ENCODE assay signal across 22 cellular contexts in genomic region chr2:240628507-240629418, GRCh38. TPM values are rescaled to one million over a fixed set of nuclear protein-coding genes. Genes with fewer than 3 reads are reported as not detected.
DNase-seq lines count a peak whose midpoint lies in the region; ATAC-seq and TF ChIP-seq lines count a peak whose summit lies in the region.
"Had no signal": no experiment of that assay in that cellular context is flagged by ENCODE, and none has a peak within 500 bp of the region (broad histone marks: within the 10 kb centered on the region; RNA-seq: fewer than 3 reads in every experiment).

No MANE protein-coding gene starts in this region.

- no peak overlapping the region for H2AFZ ChIP-seq in neuronal stem cell (ENCODE audit: low read length)

- H3K27ac ChIP-seq in BLaER1 treated with 17β-estradiol and CSF1 and Interleukin-3, amounts not matched to agents 10 nM and 100 nM, result peak overlapping the region in 4 of 11 experiments; percentile 14 to 91 (median 87); a peak in 3 of 22 replicates
- H3K27ac ChIP-seq in neuronal stem cell (replicated peaks; ENCODE audit: low read length), result no peak overlapping the region
- H3K27ac ChIP-seq: C4-2B, foreskin keratinocyte, psoas muscle had no signal

- peak overlapping the region; percentile 68 for H2AK5ac ChIP-seq in neuronal stem cell (ENCODE audit: low read depth, low read length)

- peak overlapping the region in 3 of 11 experiments; percentile 9 to 24 (median 13); a peak in 1 of 22 replicates for H3K9ac ChIP-seq in BLaER1 treated with 17β-estradiol and CSF1 and Interleukin-3, amounts not matched to agents 10 nM and 100 nM
- H3K9ac ChIP-seq in neuronal stem cell (ENCODE audit: low read depth, low read length, poor library complexity), result no peak overlapping the region

- H4K8ac ChIP-seq in neuronal stem cell (ENCODE audit: low read depth, low read length), result peak overlapping the region; percentile 72

- POLR2A ChIA-PET in activated CD8-positive, alpha-beta T cell treated with anti-CD3 and anti-CD28 coated beads, Interleukin-2, amount 10 ng/mL, durations not matched to agents 7 days and 5 days (lab: Charles Lee), result no interaction called here

- H3K4me1 Mint-ChIP-seq in endothelial cell (ENCODE audit: unreplicated experiment), result no peaks in the 10 kb centered on the region
- H3K4me1 Mint-ChIP-seq in activated CD8-positive, alpha-beta T cell treated with anti-CD3 and anti-CD28 coated beads, Interleukin-2, amount 10 ng/mL, durations not matched to agents 7 days and 5 days (ENCODE audit: low read depth), result peaks cover 39% of the 10 kb centered on the region
- H3K4me1 Mint-ChIP-seq: activated T-helper 17 cell treated with anti-CD3 and anti-CD28 coated beads, Interleukin-2, amount 50 U/mL, for 72 hours had no signal

- no peak for TF ChIP-seq CTCF in endothelial cell (IDR thresholded peaks at IDR 0.05; ENCODE audit: unreplicated experiment)

- CTCF ChIA-PET in activated CD8-positive, alpha-beta T cell treated with anti-CD3 and anti-CD28 coated beads, Interleukin-2, amount 10 ng/mL, durations not matched to agents 7 days and 5 days (lab: Charles Lee), result no interaction called here

- H4K91ac ChIP-seq in neuronal stem cell (ENCODE audit: low read depth, low read length, poor library complexity), result no peak overlapping the region

- peaks cover 3% of the 10 kb centered on the region for H3K79me1 ChIP-seq in neuronal stem cell (ENCODE audit: low read depth, low read length)

- peaks cover 7% of the 10 kb centered on the region for H3K36me3 Mint-ChIP-seq in endothelial cell (ENCODE audit: low read depth, unreplicated experiment)
- peaks cover 52% of the 10 kb centered on the region for H3K36me3 Mint-ChIP-seq in activated CD8-positive, alpha-beta T cell treated with anti-CD3 and anti-CD28 coated beads, Interleukin-2, amount 10 ng/mL, durations not matched to agents 7 days and 5 days (ENCODE audit: low read depth)

- H3K9me3 ChIP-seq in BLaER1 treated with 17β-estradiol and CSF1 and Interleukin-3, amounts not matched to agents 10 nM and 100 nM (replicated peaks in 1 of 11), result peaks cover 19 to 23% (median 22%) of the 10 kb centered on the region in 11 experiments
- H3K9me3 ChIP-seq in neuronal stem cell (replicated peaks in 1 of 2; ENCODE audit: control insufficient read depth in 2 of 2, insufficient read depth in 1 of 2, low read depth in 1 of 2, low read length in 2 of 2), result peaks cover 0 to 10% of the 10 kb centered on the region in 2 donors
- H3K9me3 ChIP-seq: psoas muscle had no signal

- no peak overlapping the region for H2BK12ac ChIP-seq in neuronal stem cell (ENCODE audit: low read length)

- no CpG with 5 or more reads among the region's 24 CpGs for WGBS in neuronal stem cell (ENCODE audit: extremely low coverage in 2 of 2, insufficient read length in 2 of 2, insufficient replicate concordance in 1 of 2), 2 donors

- H3K4me2 ChIP-seq in BLaER1 treated with 17β-estradiol and CSF1 and Interleukin-3, amounts not matched to agents 10 nM and 100 nM, result peak overlapping the region in 10 of 11 experiments; percentile 13 to 94 (median 79); a peak in 13 of 22 replicates
- H3K4me2 ChIP-seq in neuronal stem cell (ENCODE audit: insufficient read depth, low read length, poor library complexity, severe bottlenecking), result no peak overlapping the region

- H2BK15ac ChIP-seq in neuronal stem cell (ENCODE audit: low read length), result no peak overlapping the region

- peak overlapping the region; percentile 89 for H3K23ac ChIP-seq in neuronal stem cell (ENCODE audit: low read depth, low read length, poor library complexity)

- no peak overlapping the region for H3K27ac Mint-ChIP-seq in endothelial cell (ENCODE audit: unreplicated experiment)
- no peak overlapping the region for H3K27ac Mint-ChIP-seq in activated CD8-positive, alpha-beta T cell treated with anti-CD3 and anti-CD28 coated beads, Interleukin-2, amount 10 ng/mL, durations not matched to agents 7 days and 5 days
- H3K27ac Mint-ChIP-seq: activated CD4-positive, alpha-beta memory T cell treated with anti-CD3 and anti-CD28 coated beads, Interleukin-2, amount 10 ng/mL, durations not matched to agents 7 days and 5 days; activated T-helper 17 cell treated with anti-CD3 and anti-CD28 coated beads, Interleukin-2, amount 50 U/mL, for 72 hours; stimulated activated naive CD8-positive, alpha-beta T cell treated with anti-CD3 and anti-CD28 coated beads, Interleukin-15, Interleukin-2, amounts not matched to agents 100 ng/mL and 50 ng/mL, for 24 hours had no signal

- peaks cover 39 to 54% (median 49%) of the 10 kb centered on the region in 10 experiments for H3K4me1 ChIP-seq in BLaER1 treated with 17β-estradiol and CSF1 and Interleukin-3, amounts not matched to agents 10 nM and 100 nM
- peaks cover 10 to 13% of the 10 kb centered on the region in 2 donors for H3K4me1 ChIP-seq in neuronal stem cell (ENCODE audit: control insufficient read depth in 2 of 2, insufficient read depth in 1 of 2, low read depth in 1 of 2, low read length in 2 of 2)
- H3K4me1 ChIP-seq: foreskin keratinocyte, psoas muscle had no signal

- peak; percentile 39 to 52 for DNase-seq in SHP77 (lab: John Stamatoyannopoulos, UW)
- DNase-seq in SHP77 treated with DMSO at 0.1 percent for 48 hours (lab: John Stamatoyannopoulos, UW), result no peak
- DNase-seq in ecto neural progenitor cell (ENCODE audit: low spot score), result peak; percentile 49
- DNase-seq in neuronal stem cell (ENCODE audit: low spot score), result no peak
- no peak for DNase-seq in endothelial cell (ENCODE audit: low spot score)
- DNase-seq in activated CD8-positive, alpha-beta T cell treated with anti-CD3 and anti-CD28 coated beads, Interleukin-2, amount 10 ng/mL, durations not matched to agents 7 days and 5 days, result no peak
- DNase-seq in NCI-H2171 treated with DMSO at 0.1 percent for 48 hours (lab: John Stamatoyannopoulos, UW), result no peak
- DNase-seq: activated CD4-positive, alpha-beta memory T cell treated with anti-CD3 and anti-CD28 coated beads, Interleukin-2, amount 10 ng/mL, durations not matched to agents 7 days and 5 days; DMS53; foreskin keratinocyte; KG1; naive B cell; NCI-H1092; stimulated activated CD4-positive, alpha-beta T cell treated with anti-CD3 and anti-CD28 coated beads, Interleukin-15, amount 100 ng/mL, for 24 hours; SW 1271 had no signal

- H3K14ac ChIP-seq in neuronal stem cell (ENCODE audit: low read length), result peak overlapping the region; percentile 89

- H3K27me3 ChIP-seq in BLaER1 treated with 17β-estradiol and CSF1 and Interleukin-3, amounts not matched to agents 10 nM and 100 nM, result no peaks in the 10 kb centered on the region
- no peaks in the 10 kb centered on the region for H3K27me3 ChIP-seq in neuronal stem cell (ENCODE audit: control insufficient read depth in 3 of 3, insufficient read depth in 3 of 3, low read depth in 1 of 3, low read length in 3 of 3)
- H3K27me3 ChIP-seq: foreskin keratinocyte had no signal

- ATAC-seq in activated CD8-positive, alpha-beta T cell treated with anti-CD3 and anti-CD28 coated beads, Interleukin-2, amount 10 ng/mL, durations not matched to agents 7 days and 5 days, result no peak
- ATAC-seq: activated T-helper 17 cell treated with anti-CD3 and anti-CD28 coated beads, Interleukin-2, amount 50 U/mL, for 72 hours; foreskin keratinocyte; psoas muscle had no signal

- H3K36me3 ChIP-seq in BLaER1 treated with 17β-estradiol and CSF1 and Interleukin-3, amounts not matched to agents 10 nM and 100 nM, result peaks cover 0 to 9% (median 2%) of the 10 kb centered on the region in 11 experiments; a peak in 7 of 22 replicates
- H3K36me3 ChIP-seq in neuronal stem cell (replicated peaks in 1 of 2; ENCODE audit: control insufficient read depth in 2 of 2, insufficient read depth in 2 of 2, low read length in 2 of 2), result no peaks in the 10 kb centered on the region

- no peak overlapping the region for H2BK120ac ChIP-seq in neuronal stem cell (ENCODE audit: low read depth, low read length)

- H3K27me3 Mint-ChIP-seq in endothelial cell (ENCODE audit: unreplicated experiment), result peaks cover 5% of the 10 kb centered on the region
- H3K27me3 Mint-ChIP-seq in activated CD8-positive, alpha-beta T cell treated with anti-CD3 and anti-CD28 coated beads, Interleukin-2, amount 10 ng/mL, durations not matched to agents 7 days and 5 days (ENCODE audit: low read depth), result no peaks in the 10 kb centered on the region
- H3K27me3 Mint-ChIP-seq: activated CD4-positive, alpha-beta memory T cell treated with anti-CD3 and anti-CD28 coated beads, Interleukin-2, amount 10 ng/mL, durations not matched to agents 7 days and 5 days; activated T-helper 17 cell treated with anti-CD3 and anti-CD28 coated beads, Interleukin-2, amount 50 U/mL, for 72 hours; stimulated activated naive CD8-positive, alpha-beta T cell treated with anti-CD3 and anti-CD28 coated beads, Interleukin-15, Interleukin-2, amounts not matched to agents 100 ng/mL and 50 ng/mL, for 24 hours had no signal

- H3K4me3 Mint-ChIP-seq in endothelial cell (ENCODE audit: unreplicated experiment), result no peak overlapping the region
- H3K4me3 Mint-ChIP-seq in activated CD8-positive, alpha-beta T cell treated with anti-CD3 and anti-CD28 coated beads, Interleukin-2, amount 10 ng/mL, durations not matched to agents 7 days and 5 days, result no peak overlapping the region
- H3K4me3 Mint-ChIP-seq: activated CD4-positive, alpha-beta memory T cell treated with anti-CD3 and anti-CD28 coated beads, Interleukin-2, amount 10 ng/mL, durations not matched to agents 7 days and 5 days; activated T-helper 17 cell treated with anti-CD3 and anti-CD28 coated beads, Interleukin-2, amount 50 U/mL, for 72 hours; naive B cell; stimulated activated naive CD8-positive, alpha-beta T cell treated with anti-CD3 and anti-CD28 coated beads, Interleukin-15, Interleukin-2, amounts not matched to agents 100 ng/mL and 50 ng/mL, for 24 hours had no signal

- H3K18ac ChIP-seq in neuronal stem cell (ENCODE audit: low read length), result peak overlapping the region; percentile 64

- peak overlapping the region; percentile 11 for H2BK5ac ChIP-seq in neuronal stem cell (ENCODE audit: low read length)

- no peak overlapping the region for H3K4me3 ChIP-seq in BLaER1 treated with 17β-estradiol and CSF1 and Interleukin-3, amounts not matched to agents 10 nM and 100 nM
- no peak overlapping the region for H3K4me3 ChIP-seq in neuronal stem cell (ENCODE audit: low read length in 2 of 2)
- H3K4me3 ChIP-seq: lung, psoas muscle had no signal

- H3K9me3 Mint-ChIP-seq in endothelial cell (ENCODE audit: unreplicated experiment), result peaks cover 12% of the 10 kb centered on the region
- H3K9me3 Mint-ChIP-seq in activated CD8-positive, alpha-beta T cell treated with anti-CD3 and anti-CD28 coated beads, Interleukin-2, amount 10 ng/mL, durations not matched to agents 7 days and 5 days (ENCODE audit: insufficient read depth), result peaks cover 3% of the 10 kb centered on the region

- H4K20me1 ChIP-seq in BLaER1 treated with 17β-estradiol and CSF1 and Interleukin-3, amounts not matched to agents 10 nM and 100 nM, result no peaks in the 10 kb centered on the region

- no peak overlapping the region for H3K4ac ChIP-seq in neuronal stem cell (ENCODE audit: low read length)

RNA-seq across cellular contexts. Expression of gene GPR35, which starts 3.5 kb away (rescaled TPM):
- polyA plus RNA-seq in neuronal stem cell (2013, experiment 1 of 2), result 0.92 TPM
- 0.96 TPM for polyA plus RNA-seq in neuronal stem cell (2013, experiment 2 of 2)
- total RNA-seq in endothelial cell (ENCODE audit: unreplicated experiment), result 0.77 TPM
- 10 to 100 TPM; 21.6 to 23.8 TPM for total RNA-seq in activated CD8-positive, alpha-beta T cell treated with anti-CD3 and anti-CD28 coated beads, Interleukin-2, amount 10 ng/mL, durations not matched to agents 7 days and 5 days

RNA-seq across cellular contexts. Expression of gene CAPN10, which starts 42.2 kb away (rescaled TPM):
- polyA plus RNA-seq in neuronal stem cell (2013, experiment 1 of 2), result 24.5 TPM
- polyA plus RNA-seq in neuronal stem cell (2013, experiment 2 of 2), result 23.9 TPM
- total RNA-seq in endothelial cell (ENCODE audit: unreplicated experiment), result 47.8 TPM
- 10 to 100 TPM; 53.0 to 61.2 TPM for total RNA-seq in activated CD8-positive, alpha-beta T cell treated with anti-CD3 and anti-CD28 coated beads, Interleukin-2, amount 10 ng/mL, durations not matched to agents 7 days and 5 days

RNA-seq across cellular contexts. Expression of gene AQP12B, which starts 53.9 kb away (rescaled TPM):
- polyA plus RNA-seq in neuronal stem cell (2013, experiment 1 of 2), result not detected
- polyA plus RNA-seq in neuronal stem cell (2013, experiment 2 of 2), result not detected
- total RNA-seq in endothelial cell (ENCODE audit: unreplicated experiment), result not detected
- total RNA-seq in activated CD8-positive, alpha-beta T cell treated with anti-CD3 and anti-CD28 coated beads, Interleukin-2, amount 10 ng/mL, durations not matched to agents 7 days and 5 days, result not detected
- total RNA-seq: activated CD4-positive, alpha-beta memory T cell treated with anti-CD3 and anti-CD28 coated beads, Interleukin-2, amount 10 ng/mL, durations not matched to agents 7 days and 5 days; activated T-helper 17 cell treated with anti-CD3 and anti-CD28 coated beads, Interleukin-2, amount 50 U/mL, for 72 hours; foreskin keratinocyte; H4; psoas muscle had no signal
- polyA plus RNA-seq: foreskin keratinocyte, lung, psoas muscle had no signal

Comparison
In these comparisons a context has a peak if more than half of its experiments do, and no peak if none do; other contexts are left out.
1. DNase-seq: peak in SHP77 (2 of 2) and ecto neural progenitor cell (single experiment); none in SHP77 treated with DMSO at 0.1 percent for 48 hours (single experiment), neuronal stem cell (single experiment), endothelial cell (single experiment), activated CD8-positive, alpha-beta T cell treated with anti-CD3 and anti-CD28 coated beads, Interleukin-2, amount 10 ng/mL, durations not matched to agents 7 days and 5 days (single experiment) and NCI-H2171 treated with DMSO at 0.1 percent for 48 hours (single experiment).
2. RNA of gene GPR35, which starts 3.5 kb away (total RNA-seq): 21.6 to 23.8 TPM in activated CD8-positive, alpha-beta T cell treated with anti-CD3 and anti-CD28 coated beads, Interleukin-2, amount 10 ng/mL, durations not matched to agents 7 days and 5 days; 0.77 TPM in endothelial cell (single experiment); every median in the first group is over 10 times any median in the second.